14 cellular contexts compared by ENCODE assay signal in the genomic region with DNA sequence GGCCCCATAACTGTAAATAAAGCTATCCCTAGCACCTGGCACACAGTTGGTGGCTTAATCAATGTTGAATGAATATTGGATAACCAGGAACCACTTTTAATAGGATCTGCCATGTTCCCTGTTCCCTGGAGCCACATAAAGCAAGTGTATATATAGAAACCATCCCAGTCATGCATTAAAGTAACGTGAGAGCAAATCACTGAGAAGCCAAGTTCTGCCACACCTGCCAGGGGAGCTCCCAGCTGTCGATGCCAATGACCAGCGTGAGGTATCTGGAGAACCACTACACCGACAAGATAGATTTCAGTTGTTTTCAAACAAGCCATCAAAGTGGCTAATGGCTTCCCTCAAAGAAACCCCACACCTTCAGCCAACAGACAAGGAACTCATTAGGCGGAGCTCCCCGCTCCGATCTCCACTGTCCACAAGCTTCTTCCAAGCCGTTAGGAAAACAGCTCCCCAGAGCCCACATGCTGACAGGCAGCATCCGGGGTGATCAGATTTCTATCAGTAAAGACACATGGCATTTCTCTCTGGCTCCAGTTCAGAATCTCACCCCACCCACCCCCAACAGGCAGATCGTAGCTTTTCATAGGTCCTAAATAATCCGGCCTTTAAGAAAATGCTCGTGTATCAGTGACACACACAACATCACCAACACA. TPM values are rescaled to one million over a fixed set of nuclear protein-coding genes. Genes with fewer than 3 reads are reported as not detected.
DNase-seq lines count a peak whose midpoint lies in the region; ATAC-seq and TF ChIP-seq lines count a peak whose summit lies in the region.
"Had no signal": no experiment of that assay in that cellular context is flagged by ENCODE, and none has a peak within 500 bp of the region (broad histone marks: within the 10 kb centered on the region; RNA-seq: fewer than 3 reads in every experiment).

No MANE protein-coding gene starts in this region.

- H3K36me3 ChIP-seq in mesenchymal stem cell (ENCODE audit: control insufficient read depth in 1 of 2, insufficient read depth in 2 of 2, low read depth in 1 of 2, low read length in 2 of 2) (peaks cover 0 to 4% of the 10 kb centered on the region in 2 experiments), uterus (no peaks in the 10 kb centered on the region)

- H3K14ac ChIP-seq in mesenchymal stem cell (ENCODE audit: low read length in 2 of 2), result peak overlapping the region in 1 of 2 experiments; percentile 74

- peak overlapping the region; percentile 70 for H4K91ac ChIP-seq in mesenchymal stem cell (ENCODE audit: low read length)

- peaks cover 0 to 4% of the 10 kb centered on the region in 2 experiments for H3K27me3 ChIP-seq in mesenchymal stem cell (ENCODE audit: control insufficient read depth in 1 of 2, insufficient read depth in 1 of 2, low read length in 2 of 2)
- H3K27me3 ChIP-seq in uterus, result no peaks in the 10 kb centered on the region

- peak overlapping the region in 1 of 2 experiments; percentile 75 for H3K18ac ChIP-seq in mesenchymal stem cell (ENCODE audit: low read depth in 1 of 2, low read length in 2 of 2)

- H3K4me1 ChIP-seq in mesenchymal stem cell (ENCODE audit: control insufficient read depth, insufficient read depth, low read depth, low read length), result peaks cover 11% of the 10 kb centered on the region
- H3K4me1 ChIP-seq in uterus, result peaks cover 0 to 8% of the 10 kb centered on the region in 2 donors

- no peak overlapping the region for H2BK15ac ChIP-seq in mesenchymal stem cell (ENCODE audit: low read depth, poor library complexity, severe bottlenecking)

- H2BK120ac ChIP-seq in mesenchymal stem cell (ENCODE audit: low read depth, low read length), result no peak overlapping the region

- H3K23ac ChIP-seq in mesenchymal stem cell (ENCODE audit: low read length in 2 of 2), result no peak overlapping the region

- TF ChIP-seq POLR2A in uterus (IDR thresholded peaks at IDR 0.05), result no peak

- peak overlapping the region; percentile 73 to 97 for H2BK12ac ChIP-seq in mesenchymal stem cell (ENCODE audit: low read length in 2 of 2)

- H3K4me3 ChIP-seq in mesenchymal stem cell (ENCODE audit: insufficient read depth in 1 of 2, low read depth in 1 of 2, low read length in 2 of 2) (peak overlapping the region in 1 of 2 experiments; percentile 33), uterus (no peak overlapping the region)
- H3K4me3 ChIP-seq: A549 had no signal

- H4K8ac ChIP-seq in mesenchymal stem cell (ENCODE audit: low read length), result no peak overlapping the region

- no peak overlapping the region for H2AK5ac ChIP-seq in mesenchymal stem cell (ENCODE audit: low read length, severe bottlenecking)

- no peaks in the 10 kb centered on the region for H3K79me1 ChIP-seq in mesenchymal stem cell (replicated peaks; ENCODE audit: low read length, poor library complexity, severe bottlenecking)

- H3K9ac ChIP-seq in mesenchymal stem cell (ENCODE audit: low read length), result peak overlapping the region; percentile 88

- WGBS in mesenchymal stem cell, result 90% methylated on average over 12 of the region's 12 CpGs

- H3K9me3 ChIP-seq in mesenchymal stem cell (ENCODE audit: control insufficient read depth, low read length) (no peaks in the 10 kb centered on the region), uterus (no peaks in the 10 kb centered on the region)
- H3K9me3 ChIP-seq: A549 had no signal

- H3K27ac ChIP-seq in mesenchymal stem cell (ENCODE audit: low read length, poor library complexity, severe bottlenecking) (no peak overlapping the region), uterus (peak overlapping the region; percentile 79)

- TF ChIP-seq CTCF in uterus (IDR thresholded peaks at IDR 0.05), result no peak

- H3K4me2 ChIP-seq in mesenchymal stem cell (ENCODE audit: low read length, poor library complexity, severe bottlenecking), result no peak overlapping the region

- no peak overlapping the region for H2BK5ac ChIP-seq in mesenchymal stem cell (ENCODE audit: low read depth, low read length, poor library complexity, severe bottlenecking)

- peak; percentile 25; the same call in 2 of the 3 replicates for ATAC-seq in SK-N-SH treated with all-trans-retinoic acid at 6 μM for 48 hours
- ATAC-seq: activated CD8-positive, alpha-beta T cell treated with anti-CD3 and anti-CD28 coated beads, Interleukin-2, amount 10 ng/mL, durations not matched to agents 7 days and 5 days; left colon had no signal

- intact Hi-C loops in uterus (cut with DNase I; ENCODE audit: low total_unique reads), result no loop called here

- peak; percentile 63 for DNase-seq in NCI-H510A treated with DMSO at 0.1 percent for 48 hours (lab: John Stamatoyannopoulos, UW)
- no peak for DNase-seq in NCI-H510A (lab: John Stamatoyannopoulos, UW)
- DNase-seq in mesenchymal stem cell, result no peak
- DNase-seq in uterus, result no peak
- no peak for DNase-seq in activated CD4-positive, alpha-beta T cell treated with anti-CD3 and anti-CD28 coated beads, Interleukin-2, amount 50 U/mL, for 48 hours
- DNase-seq in activated CD4-positive, alpha-beta T cell treated with anti-CD3 and anti-CD28 coated beads, Interleukin-2, amount 50 U/mL, for 1 hour, result no peak
- DNase-seq in cerebellar cortex (ENCODE audit: low spot score), result no peak
- DNase-seq: activated CD8-positive, alpha-beta T cell treated with anti-CD3 and anti-CD28 coated beads, Interleukin-2, amount 10 ng/mL, durations not matched to agents 7 days and 5 days; amniotic stem cell; left colon; NCI-H1930; SW 1271 had no signal

- peak overlapping the region in 1 of 2 experiments; percentile 71 for H3K4ac ChIP-seq in mesenchymal stem cell (ENCODE audit: low read depth in 1 of 2, low read length in 2 of 2)

- no peak overlapping the region for H2AFZ ChIP-seq in mesenchymal stem cell (ENCODE audit: low read depth, low read length)

TF ChIP-seq in SK-N-SH treated with all-trans-retinoic acid at 6 μM for 48 hours, 23 proteins besides CTCF, POLR2A, EP300 and RAD21:
- TF ChIP-seq ZNF8 (CRISPR knock-in tag; IDR thresholded peaks at IDR 0.05), result no peak
- TF ChIP-seq RARB (CRISPR knock-in tag; IDR thresholded peaks at IDR 0.05), result no peak
- TF ChIP-seq PPARA (CRISPR knock-in tag; IDR thresholded peaks at IDR 0.05; ENCODE audit: borderline replicate concordance), result no peak
- TF ChIP-seq, protein P1, sequence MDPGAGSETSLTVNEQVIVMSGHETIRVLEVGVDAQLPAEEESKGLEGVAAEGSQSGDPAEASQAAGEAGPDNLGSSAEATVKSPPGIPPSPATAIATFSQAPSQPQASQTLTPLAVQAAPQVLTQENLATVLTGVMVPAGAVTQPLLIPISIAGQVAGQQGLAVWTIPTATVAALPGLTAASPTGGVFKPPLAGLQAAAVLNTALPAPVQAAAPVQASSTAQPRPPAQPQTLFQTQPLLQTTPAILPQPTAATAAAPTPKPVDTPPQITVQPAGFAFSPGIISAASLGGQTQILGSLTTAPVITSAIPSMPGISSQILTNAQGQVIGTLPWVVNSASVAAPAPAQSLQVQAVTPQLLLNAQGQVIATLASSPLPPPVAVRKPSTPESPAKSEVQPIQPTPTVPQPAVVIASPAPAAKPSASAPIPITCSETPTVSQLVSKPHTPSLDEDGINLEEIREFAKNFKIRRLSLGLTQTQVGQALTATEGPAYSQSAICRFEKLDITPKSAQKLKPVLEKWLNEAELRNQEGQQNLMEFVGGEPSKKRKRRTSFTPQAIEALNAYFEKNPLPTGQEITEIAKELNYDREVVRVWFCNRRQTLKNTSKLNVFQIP (CRISPR knock-in tag; IDR thresholded peaks at IDR 0.05; ENCODE audit: borderline replicate concordance, low read depth), result no peak
- no peak for TF ChIP-seq OSR1 (CRISPR knock-in tag; IDR thresholded peaks at IDR 0.05)
- no peak for TF ChIP-seq ESRRG (CRISPR knock-in tag; IDR thresholded peaks at IDR 0.05)
- TF ChIP-seq ZNF565 (CRISPR knock-in tag; conservative IDR thresholded peaks at IDR 0.05; ENCODE audit: low read depth), result no peak
- no peak for TF ChIP-seq TCF4 (CRISPR knock-in tag; IDR thresholded peaks at IDR 0.05; ENCODE audit: borderline replicate concordance)
- no peak for TF ChIP-seq ZFP30 (CRISPR knock-in tag; IDR thresholded peaks at IDR 0.05)
- TF ChIP-seq CSDC2 (CRISPR knock-in tag; IDR thresholded peaks at IDR 0.05), result no peak
- no peak for TF ChIP-seq SNAI2 (CRISPR knock-in tag; IDR thresholded peaks at IDR 0.05)
- TF ChIP-seq TSHZ2 (CRISPR knock-in tag; IDR thresholded peaks at IDR 0.05), result no peak
- no peak for TF ChIP-seq GLIS3 (CRISPR knock-in tag; IDR thresholded peaks at IDR 0.05)
- no peak for TF ChIP-seq ZNF70 (CRISPR knock-in tag; IDR thresholded peaks at IDR 0.05)
- TF ChIP-seq BACH2 (CRISPR knock-in tag; IDR thresholded peaks at IDR 0.05; ENCODE audit: borderline replicate concordance), result no peak

RNA-seq across cellular contexts. Expression of gene SPATA12, which starts 54.3 kb away (rescaled TPM):
- polyA plus RNA-seq in mesenchymal stem cell (2013, experiment 1 of 2), result not detected
- polyA plus RNA-seq in mesenchymal stem cell (2013, experiment 2 of 2), result 0.03 TPM
- total RNA-seq in uterus, result 1 to 10 TPM in 1 of 4 donors, under 1 TPM in 1, not detected in 2; 0.21 to 2.9 TPM
- total RNA-seq: activated CD8-positive, alpha-beta T cell treated with anti-CD3 and anti-CD28 coated beads, Interleukin-2, amount 10 ng/mL, durations not matched to agents 7 days and 5 days; left colon had no signal
